Comparison of ENCODE assay signal across 12 cellular contexts in genomic region chr2:164504253-164504652, GRCh38.
DNase-seq lines count a peak whose midpoint lies in the region; ATAC-seq, FAIRE-seq and TF ChIP-seq lines count a peak whose summit lies in the region.
"Had no signal": no experiment of that assay in that cellular context is flagged by ENCODE, and none has a peak within 500 bp of the region (broad histone marks: within the 10 kb centered on the region; RNA-seq: fewer than 3 reads in every experiment).

No MANE protein-coding gene starts in this region.

- H3K27me3 ChIP-seq in bronchial epithelial cell (ENCODE audit: control insufficient read depth, insufficient read depth, low read length) (no peaks in the 10 kb centered on the region), liver (ENCODE audit: control insufficient read depth in 4 of 4, insufficient read depth in 4 of 4, low read length in 3 of 4) (no peaks in the 10 kb centered on the region), Peyer's patch (no peaks in the 10 kb centered on the region), PC-9 (ENCODE audit: insufficient read depth, low read depth) (no peaks in the 10 kb centered on the region)

- 87% methylated on average over 4 of the region's 4 CpGs for WGBS in liver

- no TSS peak for BruUV-seq in PC-9 (replicated peaks; lab: Mats Ljungman, UMichigan)

- ATAC-seq in GM19467 (IDR thresholded peaks at IDR 0.05; ENCODE audit: unreplicated experiment) (no peak), HG02571 (IDR thresholded peaks at IDR 0.05; ENCODE audit: unreplicated experiment) (no peak)

- no peak overlapping the region for H3K9ac ChIP-seq in liver (ENCODE audit: low read depth in 1 of 2, low read length in 2 of 2)

- TF ChIP-seq CTCF in bronchial epithelial cell (IDR thresholded peaks at IDR 0.05; ENCODE audit: insufficient read depth, low read length, severe bottlenecking): peak; percentile 76
- TF ChIP-seq CTCF in liver (IDR thresholded peaks at IDR 0.05; ENCODE audit: low read depth, low read length, missing input control): peak; percentile 29
- no peak for TF ChIP-seq CTCF in Peyer's patch (IDR thresholded peaks at IDR 0.05)
- TF ChIP-seq CTCF in PC-9 (conservative IDR thresholded peaks at IDR 0.05): no peak

- no peak overlapping the region for H3K27ac ChIP-seq in liver (ENCODE audit: low read depth in 1 of 2, low read length in 2 of 2)
- H3K27ac ChIP-seq in Peyer's patch: no peak overlapping the region
- H3K27ac ChIP-seq in PC-9: no peak overlapping the region

- DNase-seq in D341Med (ENCODE audit: low spot score) (peak; percentile 40), HPDE6-E6E7 (ENCODE audit: extremely low spot score) (peak; percentile 7), bronchial epithelial cell (ENCODE audit: low read depth) (peak; percentile 33), Peyer's patch (no peak), PC-9 (no peak)
- DNase-seq: activated T-cell treated with anti-CD3 and anti-CD28 coated beads, Interleukin-2, amount 50 U/mL, for 24 hours; GDM1; IMR-90; NCI-H510A treated with DMSO at 0.1 percent for 48 hours had no signal

- TF ChIP-seq POLR2A in Peyer's patch (IDR thresholded peaks at IDR 0.05): no peak

- POLR2A ChIA-PET in PC-9 (lab: Charles Lee; ENCODE audit: unreplicated experiment): no interaction called here

- H3K9me3 ChIP-seq in liver (ENCODE audit: control insufficient read depth in 4 of 4, low read length in 3 of 4) (no peaks in the 10 kb centered on the region), Peyer's patch (no peaks in the 10 kb centered on the region), PC-9 (ENCODE audit: insufficient read depth, low read depth) (no peaks in the 10 kb centered on the region)

- H3K4me2 ChIP-seq in PC-9: no peak overlapping the region

- FAIRE-seq in bronchial epithelial cell (lab: Jason Lieb, UNC): no peak

- intact Hi-C loops in PC-9 (cut with micrococcal nuclease; ENCODE audit: unreplicated experiment): no loop called here

- H3K9me2 ChIP-seq in PC-9 (ENCODE audit: insufficient read depth): no peaks in the 10 kb centered on the region

- no peak overlapping the region for H2AFZ ChIP-seq in PC-9

- H3K4me1 ChIP-seq in liver (ENCODE audit: control insufficient read depth in 4 of 4, insufficient read depth in 4 of 4, low read length in 3 of 4) (no peaks in the 10 kb centered on the region), Peyer's patch (no peaks in the 10 kb centered on the region), PC-9 (replicated peaks; ENCODE audit: insufficient read depth) (no peaks in the 10 kb centered on the region)

- no peaks in the 10 kb centered on the region for H4K20me1 ChIP-seq in PC-9 (ENCODE audit: insufficient read depth)

- CTCF ChIA-PET in PC-9 (lab: Charles Lee): no interaction called here

- peak; percentile 32 to 58 for TF ChIP-seq RAD21 in liver (IDR thresholded peaks at IDR 0.05)

- H3K36me3 ChIP-seq in bronchial epithelial cell (ENCODE audit: control insufficient read depth, insufficient read depth, low read length) (no peaks in the 10 kb centered on the region), liver (ENCODE audit: control insufficient read depth in 4 of 4, insufficient read depth in 3 of 4, low read depth in 1 of 4, low read length in 3 of 4) (peaks cover 0 to 32% (median 13%) of the 10 kb centered on the region in 4 donors), Peyer's patch (no peaks in the 10 kb centered on the region), PC-9 (ENCODE audit: low read depth) (no peaks in the 10 kb centered on the region)

- no peaks in the 10 kb centered on the region for H3K79me2 ChIP-seq in PC-9 (ENCODE audit: low read depth)

- H3K4me3 ChIP-seq in bronchial epithelial cell (ENCODE audit: low read depth, low read length) (no peak overlapping the region), liver (ENCODE audit: low read depth in 1 of 3, low read length in 3 of 3) (no peak overlapping the region), Peyer's patch (no peak overlapping the region), PC-9 (no peak overlapping the region)

- no peaks in the 10 kb centered on the region for H3F3A ChIP-seq in PC-9 (ENCODE audit: insufficient read depth, low read depth)

TF ChIP-seq in liver, 16 proteins besides CTCF, POLR2A, EP300 and RAD21:
- TF ChIP-seq SP1 (IDR thresholded peaks at IDR 0.05) (no peak), ATF3 (IDR thresholded peaks at IDR 0.05) (no peak), TAF1 (conservative IDR thresholded peaks at IDR 0.05) (no peak), ZBTB33 (IDR thresholded peaks at IDR 0.05) (no peak), NR2F2 (IDR thresholded peaks at IDR 0.05) (no peak)
- TF ChIP-seq, protein P1, sequence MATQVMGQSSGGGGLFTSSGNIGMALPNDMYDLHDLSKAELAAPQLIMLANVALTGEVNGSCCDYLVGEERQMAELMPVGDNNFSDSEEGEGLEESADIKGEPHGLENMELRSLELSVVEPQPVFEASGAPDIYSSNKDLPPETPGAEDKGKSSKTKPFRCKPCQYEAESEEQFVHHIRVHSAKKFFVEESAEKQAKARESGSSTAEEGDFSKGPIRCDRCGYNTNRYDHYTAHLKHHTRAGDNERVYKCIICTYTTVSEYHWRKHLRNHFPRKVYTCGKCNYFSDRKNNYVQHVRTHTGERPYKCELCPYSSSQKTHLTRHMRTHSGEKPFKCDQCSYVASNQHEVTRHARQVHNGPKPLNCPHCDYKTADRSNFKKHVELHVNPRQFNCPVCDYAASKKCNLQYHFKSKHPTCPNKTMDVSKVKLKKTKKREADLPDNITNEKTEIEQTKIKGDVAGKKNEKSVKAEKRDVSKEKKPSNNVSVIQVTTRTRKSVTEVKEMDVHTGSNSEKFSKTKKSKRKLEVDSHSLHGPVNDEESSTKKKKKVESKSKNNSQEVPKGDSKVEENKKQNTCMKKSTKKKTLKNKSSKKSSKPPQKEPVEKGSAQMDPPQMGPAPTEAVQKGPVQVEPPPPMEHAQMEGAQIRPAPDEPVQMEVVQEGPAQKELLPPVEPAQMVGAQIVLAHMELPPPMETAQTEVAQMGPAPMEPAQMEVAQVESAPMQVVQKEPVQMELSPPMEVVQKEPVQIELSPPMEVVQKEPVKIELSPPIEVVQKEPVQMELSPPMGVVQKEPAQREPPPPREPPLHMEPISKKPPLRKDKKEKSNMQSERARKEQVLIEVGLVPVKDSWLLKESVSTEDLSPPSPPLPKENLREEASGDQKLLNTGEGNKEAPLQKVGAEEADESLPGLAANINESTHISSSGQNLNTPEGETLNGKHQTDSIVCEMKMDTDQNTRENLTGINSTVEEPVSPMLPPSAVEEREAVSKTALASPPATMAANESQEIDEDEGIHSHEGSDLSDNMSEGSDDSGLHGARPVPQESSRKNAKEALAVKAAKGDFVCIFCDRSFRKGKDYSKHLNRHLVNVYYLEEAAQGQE (IDR thresholded peaks at IDR 0.05): no peak
TF ChIP-seq in liver: peak in this region for 0.

Comparison
In these comparisons a context has a peak if more than half of its experiments do, and no peak if none do; other contexts are left out.
1. DNase-seq: peak in D341Med (single experiment), HPDE6-E6E7 (single experiment) and bronchial epithelial cell (single experiment); none in Peyer's patch (0 of 3) and PC-9 (0 of 2).
2. CTCF ChIP-seq: peak in bronchial epithelial cell (single experiment) and liver (single experiment); none in Peyer's patch (0 of 6) and PC-9 (single experiment).